ENCODE assay signal across 1 cellular context in the genomic region with DNA sequence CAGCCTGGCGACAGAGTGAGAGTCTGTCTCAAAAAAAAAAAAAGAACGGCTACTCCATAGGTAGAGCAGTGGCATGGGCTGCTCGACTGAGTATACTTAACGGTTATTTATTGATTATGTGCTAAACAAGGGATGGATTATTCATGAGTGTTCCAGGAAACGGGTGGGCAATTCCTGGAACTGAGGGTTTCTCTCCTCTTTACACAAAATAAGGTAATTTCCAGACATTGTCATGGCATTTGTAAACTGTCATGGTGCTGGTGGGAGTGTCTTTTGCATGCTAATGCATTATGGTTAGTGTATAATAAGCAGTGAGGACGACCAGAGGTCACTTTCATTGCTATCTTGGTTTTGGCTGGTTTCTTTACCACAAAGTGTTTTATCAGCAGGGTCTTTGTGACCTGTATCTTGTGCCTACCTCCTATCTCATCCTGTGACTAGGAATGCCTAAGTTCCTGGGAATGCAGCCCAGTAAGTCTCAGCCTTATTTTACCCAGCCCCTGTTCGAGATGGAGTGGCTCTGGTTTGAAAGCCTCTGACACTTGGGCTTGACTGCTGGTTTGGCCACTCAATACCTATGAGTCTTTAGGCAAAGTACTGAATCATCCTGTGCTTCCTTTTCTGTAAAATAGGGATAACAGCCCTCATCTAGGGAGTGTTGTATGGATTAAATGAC.
TF ChIP-seq lines count a peak whose summit lies in the region.

No MANE protein-coding gene starts in this region.

TF ChIP-seq in K562, 482 proteins besides CTCF, POLR2A, EP300 and RAD21 (continued from another document):
- TF ChIP-seq FOXP4 (CRISPR knock-in tag; IDR thresholded peaks at IDR 0.05; ENCODE audit: borderline replicate concordance) = no peak
- TF ChIP-seq HLTF (IDR thresholded peaks at IDR 0.05) = no peak
- no peak for TF ChIP-seq ZC3H4 (CRISPR knock-in tag; IDR thresholded peaks at IDR 0.05; ENCODE audit: borderline replicate concordance)
- TF ChIP-seq ZNF395 (CRISPR knock-in tag; IDR thresholded peaks at IDR 0.05) = peak; percentile 78
- no peak for TF ChIP-seq ZC3H8 (IDR thresholded peaks at IDR 0.05)
- peak; percentile 44; the same call in 1 of the 2 replicates for TF ChIP-seq PTTG1 (tag; IDR thresholded peaks at IDR 0.05; ENCODE audit: low read depth)
- TF ChIP-seq, protein P1, sequence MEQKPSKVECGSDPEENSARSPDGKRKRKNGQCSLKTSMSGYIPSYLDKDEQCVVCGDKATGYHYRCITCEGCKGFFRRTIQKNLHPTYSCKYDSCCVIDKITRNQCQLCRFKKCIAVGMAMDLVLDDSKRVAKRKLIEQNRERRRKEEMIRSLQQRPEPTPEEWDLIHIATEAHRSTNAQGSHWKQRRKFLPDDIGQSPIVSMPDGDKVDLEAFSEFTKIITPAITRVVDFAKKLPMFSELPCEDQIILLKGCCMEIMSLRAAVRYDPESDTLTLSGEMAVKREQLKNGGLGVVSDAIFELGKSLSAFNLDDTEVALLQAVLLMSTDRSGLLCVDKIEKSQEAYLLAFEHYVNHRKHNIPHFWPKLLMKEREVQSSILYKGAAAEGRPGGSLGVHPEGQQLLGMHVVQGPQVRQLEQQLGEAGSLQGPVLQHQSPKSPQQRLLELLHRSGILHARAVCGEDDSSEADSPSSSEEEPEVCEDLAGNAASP (IDR thresholded peaks at IDR 0.05) = no peak
- TF ChIP-seq ZNF644 (tag; IDR thresholded peaks at IDR 0.05; ENCODE audit: low read depth) = peak; percentile 70; the same call in 1 of the 2 replicates
- no peak for TF ChIP-seq CBX8 (IDR thresholded peaks at IDR 0.05; ENCODE audit: borderline replicate concordance, extremely low read depth, low read depth, low read length, poor library complexity, severe bottlenecking)
- TF ChIP-seq FOXJ2 (tag; IDR thresholded peaks at IDR 0.05) = no peak
- no peak for TF ChIP-seq TAF15 (IDR thresholded peaks at IDR 0.05; ENCODE audit: low read depth, low read length)
- no peak for TF ChIP-seq NR2C1 (IDR thresholded peaks at IDR 0.05)
- TF ChIP-seq NR2C1 (tag; IDR thresholded peaks at IDR 0.05) = peak; percentile 68
- TF ChIP-seq NR4A1 (CRISPR knock-in tag; IDR thresholded peaks at IDR 0.05) = no peak
- TF ChIP-seq NR4A1 (tag; IDR thresholded peaks at IDR 0.05) = 0 out of 2 replicates have a peak, but pooled peaks have one; percentile 54
- no peak for TF ChIP-seq GTF2F1 (IDR thresholded peaks at IDR 0.05; ENCODE audit: low read depth, low read length)
- peak; percentile 93 for TF ChIP-seq DMBX1 (CRISPR knock-in tag; IDR thresholded peaks at IDR 0.05; ENCODE audit: borderline replicate concordance)
- TF ChIP-seq TCFL5 (CRISPR knock-in tag; conservative IDR thresholded peaks at IDR 0.05) = no peak
- TF ChIP-seq KAT8 (IDR thresholded peaks at IDR 0.05; ENCODE audit: low read depth) = no peak
- TF ChIP-seq, protein P2, sequence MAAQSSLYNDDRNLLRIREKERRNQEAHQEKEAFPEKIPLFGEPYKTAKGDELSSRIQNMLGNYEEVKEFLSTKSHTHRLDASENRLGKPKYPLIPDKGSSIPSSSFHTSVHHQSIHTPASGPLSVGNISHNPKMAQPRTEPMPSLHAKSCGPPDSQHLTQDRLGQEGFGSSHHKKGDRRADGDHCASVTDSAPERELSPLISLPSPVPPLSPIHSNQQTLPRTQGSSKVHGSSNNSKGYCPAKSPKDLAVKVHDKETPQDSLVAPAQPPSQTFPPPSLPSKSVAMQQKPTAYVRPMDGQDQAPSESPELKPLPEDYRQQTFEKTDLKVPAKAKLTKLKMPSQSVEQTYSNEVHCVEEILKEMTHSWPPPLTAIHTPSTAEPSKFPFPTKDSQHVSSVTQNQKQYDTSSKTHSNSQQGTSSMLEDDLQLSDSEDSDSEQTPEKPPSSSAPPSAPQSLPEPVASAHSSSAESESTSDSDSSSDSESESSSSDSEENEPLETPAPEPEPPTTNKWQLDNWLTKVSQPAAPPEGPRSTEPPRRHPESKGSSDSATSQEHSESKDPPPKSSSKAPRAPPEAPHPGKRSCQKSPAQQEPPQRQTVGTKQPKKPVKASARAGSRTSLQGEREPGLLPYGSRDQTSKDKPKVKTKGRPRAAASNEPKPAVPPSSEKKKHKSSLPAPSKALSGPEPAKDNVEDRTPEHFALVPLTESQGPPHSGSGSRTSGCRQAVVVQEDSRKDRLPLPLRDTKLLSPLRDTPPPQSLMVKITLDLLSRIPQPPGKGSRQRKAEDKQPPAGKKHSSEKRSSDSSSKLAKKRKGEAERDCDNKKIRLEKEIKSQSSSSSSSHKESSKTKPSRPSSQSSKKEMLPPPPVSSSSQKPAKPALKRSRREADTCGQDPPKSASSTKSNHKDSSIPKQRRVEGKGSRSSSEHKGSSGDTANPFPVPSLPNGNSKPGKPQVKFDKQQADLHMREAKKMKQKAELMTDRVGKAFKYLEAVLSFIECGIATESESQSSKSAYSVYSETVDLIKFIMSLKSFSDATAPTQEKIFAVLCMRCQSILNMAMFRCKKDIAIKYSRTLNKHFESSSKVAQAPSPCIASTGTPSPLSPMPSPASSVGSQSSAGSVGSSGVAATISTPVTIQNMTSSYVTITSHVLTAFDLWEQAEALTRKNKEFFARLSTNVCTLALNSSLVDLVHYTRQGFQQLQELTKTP (IDR thresholded peaks at IDR 0.05; ENCODE audit: low read depth in 1 of 2, partially characterized antibody in 2 of 2) = no peak
- no peak for TF ChIP-seq RHOXF2B (CRISPR knock-in tag; conservative IDR thresholded peaks at IDR 0.05)
- TF ChIP-seq ZNF212 (CRISPR knock-in tag; IDR thresholded peaks at IDR 0.05) = no peak
- TF ChIP-seq SMARCA4 (IDR thresholded peaks at IDR 0.05) = no peak
- TF ChIP-seq SP1 (CRISPR knock-in tag; IDR thresholded peaks at IDR 0.05) = no peak
